ENCODE assay signal across 8 cellular contexts in the genomic region with DNA sequence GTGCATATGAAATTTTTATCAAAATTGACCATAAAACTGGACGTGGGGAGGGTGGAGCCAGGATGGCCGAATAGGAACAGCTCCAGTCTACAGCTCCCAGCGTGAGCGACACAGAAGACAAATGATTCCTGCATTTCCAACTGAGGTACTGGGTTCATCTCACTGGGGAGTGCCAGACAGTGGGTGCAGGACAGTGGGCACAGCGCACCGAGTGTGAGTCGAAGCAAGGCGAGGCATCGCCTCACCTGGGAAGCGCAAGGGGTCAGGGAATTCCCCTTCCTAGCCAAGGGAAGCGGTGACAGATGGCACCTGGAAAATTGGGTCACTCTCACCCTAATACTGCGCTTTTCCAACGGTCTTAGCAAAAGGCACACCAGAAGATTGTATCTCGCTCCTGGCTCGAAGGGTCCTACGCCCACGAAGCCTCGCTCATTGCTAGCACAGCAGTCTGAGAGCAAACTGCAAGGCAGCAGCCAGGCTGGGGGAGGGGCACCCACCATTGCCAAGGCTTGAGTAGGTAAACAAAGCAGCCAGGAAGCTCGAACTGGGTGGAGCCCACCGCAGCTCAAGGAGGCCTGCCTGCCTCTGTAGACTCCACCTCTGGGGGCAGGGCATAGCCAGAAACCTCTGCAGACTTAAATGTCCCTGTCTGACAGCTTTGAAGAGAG. TPM values are rescaled to one million over a fixed set of nuclear protein-coding genes. Genes with fewer than 3 reads are reported as not detected.
DNase-seq lines count a peak whose midpoint lies in the region; ATAC-seq, FAIRE-seq and TF ChIP-seq lines count a peak whose summit lies in the region.
"Not testable (repeated sequence)": the region's sequence is repeated elsewhere in the genome, so short reads cannot be mapped to it uniquely, and the experiment has no call there.

No MANE protein-coding gene starts in this region.

- H3K4me3 ChIP-seq in DND-41 (ENCODE audit: low read depth in 1 of 2, low read length in 2 of 2); K562: not testable (repeated sequence)

- H3K27me3 ChIP-seq in DND-41 (ENCODE audit: insufficient read depth, low read length, poor library complexity); K562 (ENCODE audit: control insufficient read depth in 2 of 2, insufficient read depth in 2 of 2, low read length in 2 of 2): not testable (repeated sequence)

- H2AFZ ChIP-seq in DND-41 (ENCODE audit: low read depth, low read length): not testable (repeated sequence)
- H2AFZ ChIP-seq in K562 (ENCODE audit: low read depth, low read length): peak overlapping the region; percentile 77

- in situ Hi-C loops in K562 (cut with MboI): not testable (repeated sequence)

- peak; percentile 46 for FAIRE-seq in K562 (lab: Jason Lieb, UNC)

- not testable (repeated sequence) for TF ChIP-seq EP300 in K562 (IDR thresholded peaks at IDR 0.05; ENCODE audit: low read length)

- not testable (repeated sequence) for H3K9ac ChIP-seq in DND-41 (ENCODE audit: low read depth, low read length)
- H3K9ac ChIP-seq in K562 (ENCODE audit: insufficient read depth in 1 of 2, low read depth in 2 of 2, low read length in 2 of 2): peak overlapping the region in 1 of 2 experiments; percentile 72; a peak in 2 of 4 replicates

- H4K20me1 ChIP-seq in DND-41 (ENCODE audit: insufficient read depth, low read length); K562 (replicated peaks; ENCODE audit: control insufficient read depth, insufficient read depth, low read length): not testable (repeated sequence)

- intact Hi-C loops in K562 (cut with micrococcal nuclease); cardiac septum (cut with DNase I): not testable (repeated sequence)

- not testable (repeated sequence) for H3K4me1 ChIP-seq in DND-41 (ENCODE audit: insufficient read depth, low read length); K562 (replicated peaks in 1 of 2; ENCODE audit: control insufficient read depth in 2 of 2, insufficient read depth in 2 of 2, low read length in 2 of 2)

- CTCF ChIA-PET in K562 (lab: Yijun Ruan, JAX; ENCODE audit: low intra/inter-chr PET ratio): not testable (repeated sequence)

- not testable (repeated sequence) for TF ChIP-seq CTCF in DND-41 (IDR thresholded peaks at IDR 0.05; ENCODE audit: borderline replicate concordance, extremely low read depth, low read length, poor library complexity, severe bottlenecking); K562 (IDR thresholded peaks at IDR 0.05 in 2 of 3, conservative IDR thresholded peaks at IDR 0.05 in 1 of 3; ENCODE audit: insufficient read depth in 2 of 3, low read depth in 1 of 3, low read length in 3 of 3)

- DNase-seq in DND-41 (peak; percentile 69), SHP77 (lab: John Stamatoyannopoulos, UW) (peak; percentile 0 to 33), K562 (ENCODE audit: extremely low read depth in 1 of 4, low spot score in 3 of 4) (peak in 1 of 4 experiments; percentile 22), cardiac septum (ENCODE audit: low spot score) (peak; percentile 76), mesenteric fat pad (ENCODE audit: low spot score) (peak; percentile 83)
- DNase-seq in activated CD8-positive, alpha-beta memory T cell treated with anti-CD3 and anti-CD28 coated beads, Interleukin-2, amount 50 U/mL, for 4 hours: peak; percentile 72
- DNase-seq in stimulated activated CD4-positive, alpha-beta T cell treated with anti-CD3 and anti-CD28 coated beads, Interleukin-12 subunit alpha, Interleukin-12 subunit beta, amount 100 ng/mL, for 48 hours (ENCODE audit: low read depth in 2 of 3, low spot score in 1 of 3): peak; percentile 19 to 25 (median 23)
- DNase-seq in stimulated activated naive CD4-positive, alpha-beta T cell treated with Interleukin-2 at 50 U/mL for 16 hours (lab: John Stamatoyannopoulos, UW): peak; percentile 46

- not testable (repeated sequence) for H3K9me3 ChIP-seq in DND-41 (ENCODE audit: insufficient read depth, low read length, severe bottlenecking); K562 (replicated peaks; ENCODE audit: control insufficient read depth, insufficient read depth, low read depth, low read length)

- not testable (repeated sequence) for H3K79me2 ChIP-seq in DND-41 (ENCODE audit: insufficient read depth, low read length); K562 (ENCODE audit: control insufficient read depth, insufficient read depth, low read length)

- H3K36me3 ChIP-seq in DND-41 (ENCODE audit: insufficient read depth, low read length); K562 (ENCODE audit: control insufficient read depth, insufficient read depth, low read length): not testable (repeated sequence)

- not testable (repeated sequence) for TF ChIP-seq POLR2A in K562 (conservative IDR thresholded peaks at IDR 0.05)

- H3K27ac ChIP-seq in DND-41 (ENCODE audit: low read length): not testable (repeated sequence)
- peak overlapping the region; percentile 69; the same call in 2 of the 3 replicates for H3K27ac ChIP-seq in K562 (ENCODE audit: extremely low read depth, low read depth, low read length)

- BruUV-seq in K562 (replicated peaks; lab: Mats Ljungman, UMichigan): not testable (repeated sequence)

- H3K4me2 ChIP-seq in DND-41 (ENCODE audit: insufficient read depth, low read length): not testable (repeated sequence)
- peak overlapping the region; percentile 65 for H3K4me2 ChIP-seq in K562 (ENCODE audit: insufficient read depth, low read length)

- 33% methylated on average over 11 of the region's 20 CpGs for WGBS in K562 (ENCODE audit: insufficient coverage, low coverage, missing lambda C conversion rate)

- peak; percentile 53; the same call in 2 of the 3 replicates for ATAC-seq in DND-41 (ENCODE audit: insufficient read depth, low read depth)
- peak; percentile 54; the same call in 1 of the 3 replicates for ATAC-seq in K562

- H3K9me1 ChIP-seq in K562 (ENCODE audit: control insufficient read depth, insufficient read depth, low read length): not testable (repeated sequence)

- not testable (repeated sequence) for TF ChIP-seq RAD21 in K562 (CRISPR knock-in tag; conservative IDR thresholded peaks at IDR 0.05 in 1 of 2, IDR thresholded peaks at IDR 0.05 in 1 of 2)

- POLR2A ChIA-PET in K562 (lab: Yijun Ruan, JAX): not testable (repeated sequence)

RNA-seq across cellular contexts. Expression of gene RABL3, which starts 23.0 kb away (rescaled TPM):
- total RNA-seq in K562 (2011; cell fraction: chromatin; rRNA removed; ENCODE audit: low replicate concordance): 1.6 and 4.8 TPM in 2 replicates
- 0.67 and 1.2 TPM in 2 replicates for total RNA-seq in K562 (2011; cell fraction: nucleolus; rRNA removed)
- 2.9 and 8.6 TPM in 2 replicates for total RNA-seq in K562 (2011; cell fraction: nucleoplasm; rRNA removed)
- total RNA-seq in K562 (2014; rRNA removed): 6.5 and 6.7 TPM in 2 replicates
- total RNA-seq in K562 (2014; rRNA removed; fragmentation: Illumina TruSeq; extraction: Trizol): 17.6 and 24.7 TPM in 2 replicates
- total RNA-seq in K562 (2015; rRNA removed; fragmentation: Illumina TruSeq; extraction: Trizol): 11.4 and 12.3 TPM in 2 replicates
- 11.6 and 12.8 TPM in 2 replicates for total RNA-seq in K562 (2021)
- 6.6 and 9.2 TPM in 2 replicates for polyA plus RNA-seq in K562 (2011; rRNA removed)
- polyA plus RNA-seq in K562 (2011; cell fraction: cytosol; rRNA removed): 1.6 and 3.6 TPM in 2 replicates
- polyA plus RNA-seq in K562 (2011; cell fraction: nucleus; rRNA removed): 0.83 and 1.6 TPM in 2 replicates
- polyA plus RNA-seq in K562 (2012): 9.2 and 18.8 TPM in 2 replicates
- 20.0 and 21.9 TPM in 2 replicates for polyA plus RNA-seq in K562 (2014; fragmentation: Illumina TruSeq; extraction: Trizol)
- 10 to 100 TPM; 21.5 to 30.7 TPM for polyA plus RNA-seq in K562 (2014; fragmentation: Nextera tagmentation; extraction: Ambion mirVana)
- 8.2 and 8.4 TPM in 2 replicates for polyA plus RNA-seq in K562 (2014; rRNA removed)
- polyA minus RNA-seq in K562 (2011; rRNA and poly(A)+ RNA removed): 9.8 and 11.2 TPM in 2 replicates
- polyA minus RNA-seq in K562 (2011; cell fraction: cytosol; rRNA and poly(A)+ RNA removed): 3.3 and 4.1 TPM in 2 replicates
- polyA minus RNA-seq in K562 (2011; cell fraction: nucleus; rRNA and poly(A)+ RNA removed): 1.1 and 1.4 TPM in 2 replicates
- 22.8 TPM for total RNA-seq in cardiac septum
- 29.6 TPM for total RNA-seq in mesenteric fat pad

RNA-seq across cellular contexts. Expression of gene GTF2E1, which starts 23.2 kb away (rescaled TPM):
- total RNA-seq in K562 (2011; cell fraction: chromatin; rRNA removed; ENCODE audit: low replicate concordance): 12.6 and 25.4 TPM in 2 replicates
- 5.4 and 6.0 TPM in 2 replicates for total RNA-seq in K562 (2011; cell fraction: nucleolus; rRNA removed)
- total RNA-seq in K562 (2011; cell fraction: nucleoplasm; rRNA removed): 10.2 and 10.7 TPM in 2 replicates
- total RNA-seq in K562 (2014; rRNA removed) (13.9 and 15.0 TPM in 2 replicates), K562 (2014; rRNA removed; fragmentation: Illumina TruSeq; extraction: Trizol) (17.4 and 22.1 TPM in 2 replicates), K562 (2015; rRNA removed; fragmentation: Illumina TruSeq; extraction: Trizol) (13.4 and 14.4 TPM in 2 replicates), K562 (2021) (20.1 and 22.4 TPM in 2 replicates), cardiac septum (13.2 TPM), mesenteric fat pad (12.8 TPM)
- polyA plus RNA-seq in K562 (2011; rRNA removed) (14.3 and 23.5 TPM in 2 replicates), K562 (2014; fragmentation: Illumina TruSeq; extraction: Trizol) (15.0 and 22.5 TPM in 2 replicates), K562 (2014; fragmentation: Nextera tagmentation; extraction: Ambion mirVana) (10 to 100 TPM; 12.9 to 15.4 TPM), K562 (2014; rRNA removed) (13.3 and 14.7 TPM in 2 replicates)
- polyA plus RNA-seq in K562 (2011; cell fraction: cytosol; rRNA removed): 8.1 and 12.8 TPM in 2 replicates
- 6.1 and 6.7 TPM in 2 replicates for polyA plus RNA-seq in K562 (2011; cell fraction: nucleus; rRNA removed)
- 5.8 and 15.6 TPM in 2 replicates for polyA plus RNA-seq in K562 (2012)
- polyA minus RNA-seq in K562 (2011; rRNA and poly(A)+ RNA removed): 36.7 and 36.8 TPM in 2 replicates
- polyA minus RNA-seq in K562 (2011; cell fraction: cytosol; rRNA and poly(A)+ RNA removed): 9.6 and 9.8 TPM in 2 replicates
- polyA minus RNA-seq in K562 (2011; cell fraction: nucleus; rRNA and poly(A)+ RNA removed): 6.5 and 11.3 TPM in 2 replicates

RNA-seq across cellular contexts. Expression of gene HGD, which starts 37.3 kb away (rescaled TPM):
- not detected in 2 replicates for total RNA-seq in K562 (2011; cell fraction: chromatin; rRNA removed; ENCODE audit: low replicate concordance)
- not detected in 2 replicates for total RNA-seq in K562 (2011; cell fraction: nucleolus; rRNA removed)
- not detected in 2 replicates for total RNA-seq in K562 (2011; cell fraction: nucleoplasm; rRNA removed)
- total RNA-seq in K562 (2014; rRNA removed): not detected in 2 replicates
- 0.25 TPM in 1 of 2 replicates, not detected in the other for total RNA-seq in K562 (2014; rRNA removed; fragmentation: Illumina TruSeq; extraction: Trizol)
- not detected in 2 replicates for total RNA-seq in K562 (2015; rRNA removed; fragmentation: Illumina TruSeq; extraction: Trizol)
- total RNA-seq in K562 (2021): 0.51 TPM in 1 of 2 replicates, not detected in the other
- 0.17 and 0.30 TPM in 2 replicates for polyA plus RNA-seq in K562 (2011; rRNA removed)
- 0.09 and 0.87 TPM in 2 replicates for polyA plus RNA-seq in K562 (2011; cell fraction: cytosol; rRNA removed)
- 0.37 and 0.38 TPM in 2 replicates for polyA plus RNA-seq in K562 (2011; cell fraction: nucleus; rRNA removed)
- polyA plus RNA-seq in K562 (2012): 0.22 and 0.42 TPM in 2 replicates
- 0.09 TPM in 1 of 2 replicates, not detected in the other for polyA plus RNA-seq in K562 (2014; fragmentation: Illumina TruSeq; extraction: Trizol)
- under 1 TPM; 0.08 to 0.21 TPM for polyA plus RNA-seq in K562 (2014; fragmentation: Nextera tagmentation; extraction: Ambion mirVana)
- polyA plus RNA-seq in K562 (2014; rRNA removed): 0.09 TPM in 1 of 2 replicates, not detected in the other
- 0.24 and 0.53 TPM in 2 replicates for polyA minus RNA-seq in K562 (2011; rRNA and poly(A)+ RNA removed)
- not detected in 2 replicates for polyA minus RNA-seq in K562 (2011; cell fraction: cytosol; rRNA and poly(A)+ RNA removed)
- polyA minus RNA-seq in K562 (2011; cell fraction: nucleus; rRNA and poly(A)+ RNA removed): 0.40 TPM in 1 of 2 replicates, not detected in the other
- 0.73 TPM for total RNA-seq in cardiac septum
- 0.80 TPM for total RNA-seq in mesenteric fat pad
